In genomic region chr20:16280219-16280618, GRCh38 we compare ENCODE assay signal across 24 cellular contexts.
"Had no signal": no experiment of that assay in that cellular context is flagged by ENCODE, and none has a peak within 500 bp of the region (broad histone marks: within the 10 kb centered on the region; RNA-seq: fewer than 3 reads in every experiment).

No MANE protein-coding gene starts in this region.

- DNase-seq: Kasumi-1; MM.1S; NCI-H1092 treated with DMSO at 0.1 percent for 48 hours; NCI-H1436; NCI-H187; NCI-H2029; NCI-H2081 treated with DMSO at 0.1 percent for 48 hours; NCI-H2171; NCI-H226; NCI-H446; NCI-H510A; NCI-H524 treated with DMSO at 0.1 percent for 48 hours; NCI-H69; NCI-H774; NK-92 treated with Interleukin-12 subunit alpha and Interleukin-12 subunit beta, amount 100 ng/mL, for 24 hours; OCI-M1; Right ventricle myocardium superior; RPMI8226; SIG-M5 had no signal

- H3K4me1 ChIP-seq: SJSA1 had no signal

- H3K27me3 ChIP-seq: SJSA1 had no signal

- H3K36me3 ChIP-seq: SJSA1 had no signal

- H3K4me2 ChIP-seq: KMS-11 had no signal

- H3K27ac ChIP-seq: KMS-11, SJSA1, SK-N-MC had no signal

- H3K4me3 ChIP-seq: K562, SJSA1, SK-N-MC had no signal

- H3K9ac ChIP-seq: KMS-11 had no signal

- ATAC-seq: K562 had no signal

- FAIRE-seq: K562, RCC 7860 had no signal
